In genomic region chr11:100681064-100681502, GRCh38 we compare ENCODE assay signal across 9 cellular contexts. TPM values are rescaled to one million over a fixed set of nuclear protein-coding genes. Genes with fewer than 3 reads are reported as not detected.
DNase-seq lines count a peak whose midpoint lies in the region; ATAC-seq, FAIRE-seq and TF ChIP-seq lines count a peak whose summit lies in the region.
"Had no signal": no experiment of that assay in that cellular context is flagged by ENCODE, and none has a peak within 500 bp of the region (broad histone marks: within the 10 kb centered on the region; RNA-seq: fewer than 3 reads in every experiment).

No MANE protein-coding gene starts in this region.

- ATAC-seq in GM21423 (IDR thresholded peaks at IDR 0.05; ENCODE audit: unreplicated experiment) (peak; percentile 99), HG03558 (IDR thresholded peaks at IDR 0.05; ENCODE audit: extremely low read depth, unreplicated experiment) (peak; percentile 97)

- no peak overlapping the region for H4K91ac ChIP-seq in H1 (replicated peaks; ENCODE audit: insufficient read length, low read length)

- H3K9me3 ChIP-seq in PC-9 (ENCODE audit: insufficient read depth, low read depth) (no peaks in the 10 kb centered on the region; the same call in 1 of the 2 replicates), H1 (ENCODE audit: insufficient read depth in 2 of 2, low read depth in 1 of 2, low read length in 1 of 2) (no peaks in the 10 kb centered on the region)

- H2BK5ac ChIP-seq in H1 (ENCODE audit: low read depth, low read length): 0 out of 2 replicates have a peak overlapping the region, but pooled peaks have one; percentile 20

- H4K8ac ChIP-seq in H1 (ENCODE audit: extremely low read depth, insufficient read depth, low read length): no peak overlapping the region

- H3K4me3 Mint-ChIP-seq in nephron: no peak overlapping the region
- H3K4me3 Mint-ChIP-seq: T-helper 1 cell treated with Interleukin-12 subunit alpha and Interleukin-12 subunit beta and Interleukin-4 antibody, amounts not matched to agents 30 μg/mL and 1 μg/mL, for 36 hours had no signal

- BruUV-seq in PC-9 (replicated peaks; lab: Mats Ljungman, UMichigan): no TSS peak

- FAIRE-seq in H1 (lab: Jason Lieb, UNC): peak; percentile 72
- no peak for FAIRE-seq in D721Med (lab: Jason Lieb, UNC)

- DNase-seq in GM04504 (ENCODE audit: low read depth) (peak; percentile 16), PC-9 (peak; percentile 64 to 87), H1 (ENCODE audit: low read depth in 1 of 2, low spot score in 2 of 2) (no peak), D721Med (ENCODE audit: insufficient read length, low spot score) (no peak), cortex of kidney (lab: John Stamatoyannopoulos, UW) (no peak)

- H3K79me2 ChIP-seq in PC-9 (ENCODE audit: low read depth) (no peaks in the 10 kb centered on the region), H1 (ENCODE audit: control insufficient read depth in 1 of 2, insufficient read depth in 2 of 2, low read length in 2 of 2) (no peaks in the 10 kb centered on the region)

- no peaks in the 10 kb centered on the region for H3K27me3 ChIP-seq in PC-9 (ENCODE audit: insufficient read depth, low read depth)
- H3K27me3 ChIP-seq in H1 (replicated peaks in 1 of 4; ENCODE audit: control insufficient read depth in 3 of 4, extremely low read depth in 1 of 4, insufficient read depth in 3 of 4, low read length in 3 of 4): no peaks in the 10 kb centered on the region

- no peaks in the 10 kb centered on the region for H3K36me3 Mint-ChIP-seq in nephron (ENCODE audit: low read depth)

- H3K4me1 ChIP-seq in PC-9 (replicated peaks; ENCODE audit: insufficient read depth) (peaks cover 34% of the 10 kb centered on the region), H1 (replicated peaks in 1 of 4; ENCODE audit: control insufficient read depth in 3 of 4, insufficient read depth in 4 of 4, low read length in 3 of 4) (peaks cover 2 to 8% (median 4%) of the 10 kb centered on the region in 4 experiments; a peak in 5 of 7 replicates)

- no peak for TF ChIP-seq EP300 in H1 (IDR thresholded peaks at IDR 0.05; ENCODE audit: borderline replicate concordance in 1 of 2, low read depth in 2 of 2, low read length in 2 of 2)

- H3K27me3 Mint-ChIP-seq in nephron (ENCODE audit: low read depth): no peaks in the 10 kb centered on the region

- H2BK12ac ChIP-seq in H1 (ENCODE audit: low read depth, low read length): 0 out of 2 replicates have a peak overlapping the region, but pooled peaks have one; percentile 30

- no peak overlapping the region for H3K23ac ChIP-seq in H1 (ENCODE audit: insufficient read length)

- no peak for TF ChIP-seq RAD21 in H1 (IDR thresholded peaks at IDR 0.05 in 1 of 2, conservative IDR thresholded peaks at IDR 0.05 in 1 of 2; ENCODE audit: low read depth in 2 of 2, low read length in 2 of 2)

- no peak overlapping the region for H3K9ac ChIP-seq in H1 (replicated peaks in 1 of 4; ENCODE audit: extremely low read depth in 1 of 4, low read depth in 3 of 4, low read length in 3 of 4)

- H4K20me1 ChIP-seq in PC-9 (ENCODE audit: insufficient read depth): no peaks in the 10 kb centered on the region
- H4K20me1 ChIP-seq in H1 (replicated peaks in 1 of 2; ENCODE audit: control insufficient read depth in 1 of 2, insufficient read depth in 2 of 2, low read length in 2 of 2): no peaks in the 10 kb centered on the region

- H3K4me3 ChIP-seq in PC-9 (no peak overlapping the region), H1 (ENCODE audit: extremely low read depth in 1 of 4, insufficient read depth in 2 of 4, low read depth in 3 of 4, low read length in 4 of 4) (no peak overlapping the region)

- peaks cover 26% of the 10 kb centered on the region; the same call in 1 of the 2 replicates for H3F3A ChIP-seq in PC-9 (ENCODE audit: insufficient read depth, low read depth)

- H3K9me2 ChIP-seq in PC-9 (ENCODE audit: insufficient read depth): no peaks in the 10 kb centered on the region

- H2BK15ac ChIP-seq in H1 (ENCODE audit: low read length): peak overlapping the region; percentile 31; the same call in 1 of the 2 replicates

- TF ChIP-seq CTCF in PC-9 (conservative IDR thresholded peaks at IDR 0.05) (no peak), H1 (IDR thresholded peaks at IDR 0.05; ENCODE audit: control extremely low read depth in 1 of 3, insufficient read depth in 1 of 3, low read depth in 1 of 3, low read length in 3 of 3) (no peak), nephron (IDR thresholded peaks at IDR 0.05; ENCODE audit: unreplicated experiment in 3 of 3) (no peak), D721Med (IDR thresholded peaks at IDR 0.05; ENCODE audit: insufficient read depth, missing control alignments) (no peak)

- H3K27ac ChIP-seq in PC-9: 0 out of 2 replicates have a peak overlapping the region, but pooled peaks have one; percentile 20
- H3K27ac ChIP-seq in H1 (ENCODE audit: low read depth, low read length): no peak overlapping the region

- H3K4ac ChIP-seq in H1 (replicated peaks; ENCODE audit: insufficient read length, low read depth, low read length): no peak overlapping the region

- no peak overlapping the region for H3K4me2 ChIP-seq in PC-9
- H3K4me2 ChIP-seq in H1 (ENCODE audit: insufficient read depth in 1 of 2, low read depth in 2 of 2, low read length in 2 of 2): no peak overlapping the region

- TF ChIP-seq POLR2A in H1 (IDR thresholded peaks at IDR 0.05; ENCODE audit: control extremely low read depth in 1 of 2, low read depth in 2 of 2, low read length in 2 of 2): no peak

- no peak overlapping the region for H3K14ac ChIP-seq in H1 (ENCODE audit: insufficient read length)

- H2BK120ac ChIP-seq in H1 (replicated peaks; ENCODE audit: low read depth, low read length): peak overlapping the region; percentile 90

- no peak overlapping the region for H3K18ac ChIP-seq in H1 (ENCODE audit: extremely low read depth, low read length)

- WGBS in H1 (ENCODE audit: extremely low coverage in 1 of 2, insufficient coverage in 1 of 2, insufficient read length in 1 of 2, insufficient replicate concordance in 2 of 2, low coverage in 1 of 2, low lambda C conversion rate in 2 of 2, missing lambda C conversion rate in 1 of 2), 2 experiments: 80% methylated on average over 8 of the region's 8 CpGs; no CpG with 5 or more reads in 1 of the 2 experiments

- intact Hi-C loops in PC-9 (cut with micrococcal nuclease; ENCODE audit: unreplicated experiment): loop anchor here (1.0 kb wide), 1 partner anchor 102 kb away; no protein-coding TSS in a partner anchor

- no peak overlapping the region for H2BK20ac ChIP-seq in H1 (ENCODE audit: low read length)

- no peaks in the 10 kb centered on the region for H3K9me3 Mint-ChIP-seq in nephron
- H3K9me3 Mint-ChIP-seq: T-helper 1 cell treated with Interleukin-12 subunit alpha and Interleukin-12 subunit beta and Interleukin-4 antibody, amounts not matched to agents 30 μg/mL and 1 μg/mL, for 36 hours had no signal

- CTCF ChIA-PET in PC-9 (lab: Charles Lee): interaction anchor here (1.0 to 2.5 kb wide), 3 partner anchors 95 to 176 kb away, joined by 3 to 11 read pairs (median 8); no protein-coding TSS in a partner anchor
- CTCF ChIA-PET in H1 (lab: Charles Lee; ENCODE audit: partially characterized antibody): interaction anchor here (0.6 to 3.9 kb wide), 29 partner anchors 9 to 1543 kb away, joined by 3 to 25 read pairs (median 4); no protein-coding TSS in a partner anchor

- 0 out of 2 replicates have a peak overlapping the region, but pooled peaks have one; percentile 52 for H2AFZ ChIP-seq in PC-9
- peak overlapping the region; percentile 49; the same call in 1 of the 2 replicates for H2AFZ ChIP-seq in H1 (ENCODE audit: low read length)

- H3K56ac ChIP-seq in H1 (replicated peaks; ENCODE audit: insufficient read length, low read depth, low read length): no peak overlapping the region

- no peak overlapping the region for H2AK5ac ChIP-seq in H1 (ENCODE audit: low read depth, low read length)

- no peaks in the 10 kb centered on the region for H3K36me3 ChIP-seq in PC-9 (ENCODE audit: low read depth)
- no peaks in the 10 kb centered on the region for H3K36me3 ChIP-seq in H1 (ENCODE audit: control insufficient read depth in 2 of 4, insufficient read depth in 4 of 4, low read length in 3 of 4)

- H4K5ac ChIP-seq in H1 (ENCODE audit: insufficient read length, low read depth, low read length): no peak overlapping the region

- POLR2A ChIA-PET in PC-9 (lab: Charles Lee; ENCODE audit: unreplicated experiment): no interaction called here
- POLR2A ChIA-PET in H1 (lab: Charles Lee; ENCODE audit: partially characterized antibody): interaction anchor here (0.7 kb wide), 1 partner anchor 81 kb away, joined by 3 read pairs; no protein-coding TSS in a partner anchor

- peaks cover 6% of the 10 kb centered on the region for H3K4me1 Mint-ChIP-seq in nephron

- H3K79me1 ChIP-seq in H1 (ENCODE audit: low read depth, low read length): no peaks in the 10 kb centered on the region

- H3K23me2 ChIP-seq in H1 (ENCODE audit: low read depth, low read length): no peaks in the 10 kb centered on the region; the same call in 1 of the 2 replicates

- H3K27ac Mint-ChIP-seq in nephron: peak overlapping the region in 2 of 3 experiments; percentile 48 to 63
- H3K27ac Mint-ChIP-seq: T-helper 1 cell treated with Interleukin-12 subunit alpha and Interleukin-12 subunit beta and Interleukin-4 antibody, amounts not matched to agents 30 μg/mL and 1 μg/mL, for 36 hours had no signal

TF ChIP-seq in H1, 55 proteins besides CTCF, POLR2A, EP300 and RAD21 (continues in another document):
- TF ChIP-seq MAX (IDR thresholded peaks at IDR 0.05) (no peak), TAF1 (IDR thresholded peaks at IDR 0.05; ENCODE audit: low read depth, low read length) (no peak), SP4 (IDR thresholded peaks at IDR 0.05; ENCODE audit: low read length) (no peak), JUN (IDR thresholded peaks at IDR 0.05; ENCODE audit: low read depth, low read length) (no peak), RFX5 (IDR thresholded peaks at IDR 0.05; ENCODE audit: borderline replicate concordance, low read depth, low read length) (no peak)

RNA-seq across cellular contexts. Expression of gene ARHGAP42, which starts 6.0 kb away (rescaled TPM):
- 12.8 and 16.1 TPM in 2 replicates for total RNA-seq in PC-9 (2021)
- 33.3 and 33.5 TPM in 2 replicates for total RNA-seq in H1 (2021; fragmentation: NEBNext Ultra II Directional; extraction: Animal tissue kit (Norgen Biotek cat#: 25700))
- polyA plus RNA-seq in H1 (2011; rRNA removed): 13.1 and 22.2 TPM in 2 replicates
- 18.4 TPM for polyA plus RNA-seq in H1 (2011; cell fraction: cytosol; rRNA removed)
- polyA plus RNA-seq in H1 (2011; cell fraction: nucleus; rRNA removed): 17.7 TPM
- 12.0 to 26.0 TPM (median 19.3 TPM) in 4 replicates for polyA plus RNA-seq in H1 (2012, experiment 1 of 2)
- 2.1 TPM for polyA plus RNA-seq in H1 (2012, experiment 2 of 2)
- 13.9 TPM for polyA plus RNA-seq in H1 (2013, experiment 1 of 2)
- polyA plus RNA-seq in H1 (2013, experiment 2 of 2): 14.8 TPM
- 50.9 and 68.5 TPM in 2 replicates for polyA minus RNA-seq in H1 (2011; rRNA and poly(A)+ RNA removed)
- 26.9 TPM for polyA minus RNA-seq in H1 (2011; cell fraction: cytosol; rRNA and poly(A)+ RNA removed)
- polyA minus RNA-seq in H1 (2011; cell fraction: nucleus; rRNA and poly(A)+ RNA removed): 56.7 TPM

Comparison
In these comparisons a context has a peak if more than half of its experiments do, and no peak if none do; other contexts are left out.
1. DNase-seq: peak in GM04504 (single experiment) and PC-9 (2 of 2); none in H1 (0 of 2), D721Med (single experiment) and cortex of kidney (single experiment).